7 cellular contexts compared by ENCODE assay signal in the genomic region with DNA sequence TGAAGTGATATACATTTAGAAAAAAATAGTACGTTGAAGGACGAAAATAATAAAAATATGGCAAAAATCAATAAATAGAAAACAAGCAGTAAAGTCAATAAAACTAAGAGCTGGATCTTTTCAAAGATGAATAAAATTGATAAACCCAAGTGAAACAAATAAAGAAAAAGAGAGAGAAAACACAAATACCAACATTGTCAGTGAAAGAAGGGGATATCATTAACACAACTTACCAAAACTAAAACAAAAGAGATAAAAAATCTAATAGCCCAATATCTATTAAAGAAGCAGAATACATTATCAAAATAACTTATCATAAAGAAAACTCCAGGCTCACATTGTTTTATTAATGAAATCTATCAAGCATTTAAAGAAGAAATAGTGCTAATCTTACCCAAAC.
"Had no signal": no experiment of that assay in that cellular context is flagged by ENCODE, and none has a peak within 500 bp of the region (broad histone marks: within the 10 kb centered on the region; RNA-seq: fewer than 3 reads in every experiment).

No MANE protein-coding gene starts in this region.

- H3K4me3 ChIP-seq: GM12878 had no signal

- DNase-seq: GDM1, GF-D8 had no signal

- FAIRE-seq: GM12878, GM12891, GM12892, GM18507, GM19239 had no signal

- ATAC-seq: GM12878 had no signal
